12 cellular contexts compared by ENCODE assay signal in genomic region chrX:20361081-20361889, GRCh38.
DNase-seq lines count a peak whose midpoint lies in the region; ATAC-seq and TF ChIP-seq lines count a peak whose summit lies in the region.
"Had no signal": no experiment of that assay in that cellular context is flagged by ENCODE, and none has a peak within 500 bp of the region (broad histone marks: within the 10 kb centered on the region; RNA-seq: fewer than 3 reads in every experiment).

No MANE protein-coding gene starts in this region.

- H3K27me3 ChIP-seq in right cardiac atrium (ENCODE audit: control insufficient read depth, insufficient read depth): no peaks in the 10 kb centered on the region
- no peaks in the 10 kb centered on the region for H3K27me3 ChIP-seq in gastrocnemius medialis

- TF ChIP-seq CTCF in WTC11 (IDR thresholded peaks at IDR 0.05) (no peak), gastrocnemius medialis (IDR thresholded peaks at IDR 0.05 in 4 of 5, conservative IDR thresholded peaks at IDR 0.05 in 1 of 5) (no peak)

- TF ChIP-seq POLR2A in gastrocnemius medialis (IDR thresholded peaks at IDR 0.05): no peak

- ATAC-seq in WTC11: no peak
- ATAC-seq in right cardiac atrium: peak in 1 of 2 donors; percentile 24
- ATAC-seq in gastrocnemius medialis: peak; percentile 28 to 39
- no peak for ATAC-seq in HG02840 (IDR thresholded peaks at IDR 0.05; ENCODE audit: low FRiP score, unreplicated experiment)
- ATAC-seq: activated T-cell treated with anti-CD3 and anti-CD28 coated beads, Interleukin-2, amount 50 U/mL, for 4 hours had no signal

- H3K36me3 ChIP-seq in gastrocnemius medialis: no peaks in the 10 kb centered on the region

- intact Hi-C loops in right cardiac atrium (cut with DNase I) (no loop called here), gastrocnemius medialis (cut with DNase I; ENCODE audit: low total_unique reads) (loop anchor here (5.0 kb wide), 2 partner anchors 34 to 49 kb away; no protein-coding TSS in a partner anchor)

- POLR2A ChIA-PET in WTC11 (lab: Charles Lee): no interaction called here

- WGBS in right cardiac atrium: 56% methylated on average over 8 of the region's 8 CpGs

- H3K4me3 ChIP-seq in right cardiac atrium (ENCODE audit: low read length) (no peak overlapping the region), gastrocnemius medialis (no peak overlapping the region)

- H3K36me3 Mint-ChIP-seq in WTC11: no peaks in the 10 kb centered on the region

- H3K4me1 Mint-ChIP-seq in WTC11: peaks cover 20% of the 10 kb centered on the region

- in situ Hi-C loops in gastrocnemius medialis (cut with MboI; ENCODE audit: low sequenced_read_pairs in 4 of 4): no loop called here

- no peak overlapping the region for H3K27ac Mint-ChIP-seq in WTC11
- H3K27ac Mint-ChIP-seq: T-helper 2 cell treated with Interferon-gamma antibody and Interleukin-4, amounts not matched to agents 5 μg/mL and 100 μg/mL, for 36 hours had no signal

- no peak overlapping the region for H3K4me3 Mint-ChIP-seq in WTC11
- H3K4me3 Mint-ChIP-seq: activated T-cell treated with anti-CD3 and anti-CD28 coated beads, Interleukin-2, amount 50 U/mL, for 4 hours; T-helper 2 cell treated with Interferon-gamma antibody and Interleukin-4, amounts not matched to agents 5 μg/mL and 100 μg/mL, for 36 hours had no signal

- H3K4me1 ChIP-seq in right cardiac atrium (ENCODE audit: control insufficient read depth, insufficient read depth, low read length) (peaks cover 2% of the 10 kb centered on the region), gastrocnemius medialis (peaks cover 20 to 24% of the 10 kb centered on the region in 2 donors)

- H3K27ac ChIP-seq in right cardiac atrium (ENCODE audit: low read length) (peak overlapping the region; percentile 86), gastrocnemius medialis (peak overlapping the region; percentile 78 to 87 (median 82))

- peaks cover 2% of the 10 kb centered on the region; the same call in 1 of the 2 replicates for H3K27me3 Mint-ChIP-seq in WTC11 (ENCODE audit: low read depth)

- no peaks in the 10 kb centered on the region for H3K9me3 Mint-ChIP-seq in WTC11
- H3K9me3 Mint-ChIP-seq: activated T-cell treated with anti-CD3 and anti-CD28 coated beads, Interleukin-2, amount 50 U/mL, for 4 hours; T-helper 2 cell treated with Interferon-gamma antibody and Interleukin-4, amounts not matched to agents 5 μg/mL and 100 μg/mL, for 36 hours had no signal

- DNase-seq in HCEC 1CT (peak; percentile 36), WTC11 (ENCODE audit: low spot score) (no peak), right cardiac atrium (peak in 2 of 3 donors; percentile 27 to 53), gastrocnemius medialis (peak; percentile 5 to 30), NCI-H524 (lab: John Stamatoyannopoulos, UW) (no peak), DMS153 (lab: John Stamatoyannopoulos, UW) (no peak)
- no peak for DNase-seq in activated CD4-positive, alpha-beta T cell treated with anti-CD3 and anti-CD28 coated beads, Interleukin-2, amount 50 U/mL, for 1 hour
- DNase-seq: activated T-cell treated with anti-CD3 and anti-CD28 coated beads, Interleukin-2, amount 50 U/mL, for 4 hours; cortex of kidney; GDM1 had no signal

- CTCF ChIA-PET in WTC11 (lab: Charles Lee): interaction anchor here (0.6 to 0.7 kb wide), 2 partner anchors 26 to 35 kb away, joined by 3 read pairs; no protein-coding TSS in a partner anchor

- H3K9me3 ChIP-seq in right cardiac atrium (ENCODE audit: control insufficient read depth, low read length) (no peaks in the 10 kb centered on the region), gastrocnemius medialis (no peaks in the 10 kb centered on the region)

TF ChIP-seq in WTC11, 78 proteins besides CTCF, POLR2A, EP300 and RAD21:
- TF ChIP-seq GABPB1 (CRISPR knock-in tag; IDR thresholded peaks at IDR 0.05) (peak; percentile 83), ELF4 (CRISPR knock-in tag; IDR thresholded peaks at IDR 0.05; ENCODE audit: low read depth) (no peak)

Comparison
In these comparisons a context has a peak if more than half of its experiments do, and no peak if none do; other contexts are left out.
1. DNase-seq: peak in HCEC 1CT (single experiment), right cardiac atrium (2 of 3) and gastrocnemius medialis (2 of 2); none in WTC11 (single experiment), NCI-H524 (0 of 2), activated CD4-positive, alpha-beta T cell treated with anti-CD3 and anti-CD28 coated beads, Interleukin-2, amount 50 U/mL, for 1 hour (single experiment) and DMS153 (single experiment).
2. ATAC-seq: peak in gastrocnemius medialis (2 of 2); none in WTC11 (single experiment) and HG02840 (single experiment).